In the genomic region with DNA sequence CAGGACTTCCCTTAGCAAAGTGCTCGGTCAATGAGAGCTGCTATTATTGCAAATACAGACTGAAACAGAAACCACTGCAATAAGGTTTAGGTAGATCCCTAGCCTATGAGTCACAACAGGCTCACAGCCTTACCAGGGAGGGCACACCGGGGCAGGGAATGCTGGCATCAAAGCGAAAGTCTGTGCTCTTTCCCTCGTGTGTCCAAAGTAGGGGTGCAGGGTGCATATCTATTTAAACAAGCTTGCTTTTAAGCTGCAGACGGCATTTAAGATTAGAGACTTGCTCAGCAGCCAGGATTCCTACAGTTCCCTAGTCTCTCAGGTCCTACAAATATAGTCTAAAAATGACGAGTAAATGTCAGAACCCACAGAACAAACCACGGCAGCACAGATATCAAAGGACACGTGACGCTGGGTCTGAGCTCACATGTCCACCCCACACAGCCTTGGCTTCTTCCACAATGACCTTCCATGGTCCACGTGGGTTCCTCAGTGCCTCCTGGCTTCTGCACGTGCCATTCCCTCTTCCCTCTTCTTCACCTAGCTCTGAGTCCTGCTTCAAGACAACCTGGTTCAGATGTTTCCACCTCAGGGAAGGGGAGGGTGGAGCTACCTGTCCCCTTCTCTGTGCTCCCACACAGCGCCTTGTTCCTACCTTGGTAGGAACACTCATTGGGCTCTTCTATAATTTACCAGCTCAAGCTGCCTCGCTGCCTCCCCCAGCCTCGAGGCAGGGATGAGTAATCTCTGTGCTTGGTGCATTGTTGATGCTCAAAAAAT, we compare ENCODE assay signal across 8 cellular contexts.
DNase-seq lines count a peak whose midpoint lies in the region; ATAC-seq and TF ChIP-seq lines count a peak whose summit lies in the region.

No MANE protein-coding gene starts in this region.

- H4K8ac ChIP-seq in mesenchymal stem cell (ENCODE audit: low read length): no peak overlapping the region

- peaks cover 3% of the 10 kb centered on the region; the same call in 1 of the 2 replicates for H3F3A ChIP-seq in GM23248 (ENCODE audit: insufficient read depth)
- H3F3A ChIP-seq in MM.1S (ENCODE audit: insufficient read depth, low read length): peaks cover 22% of the 10 kb centered on the region

- 76 to 78% methylated on average over 14 of the region's 14 CpGs for WGBS in GM23248 (ENCODE audit: low coverage in 1 of 2, low lambda C conversion rate in 2 of 2, missing lambda C conversion rate in 2 of 2), 2 experiments
- WGBS in mesenchymal stem cell: 65% methylated on average over 13 of the region's 14 CpGs

- no peak overlapping the region for H3K9ac ChIP-seq in GM23248
- H3K9ac ChIP-seq in MM.1S (ENCODE audit: low read length): peak overlapping the region; percentile 60
- H3K9ac ChIP-seq in mesenchymal stem cell (ENCODE audit: low read length): peak overlapping the region; percentile 36

- in situ Hi-C loops in GM23248 (cut with MboI): no loop called here
- in situ Hi-C loops in T47D (cut with HindIII; ENCODE audit: low pct_unique_long_range_greater_than_20kb, low sequenced_read_pairs): no loop called here

- TF ChIP-seq CTCF in MM.1S (IDR thresholded peaks at IDR 0.05; ENCODE audit: low read length): no peak

- H3K79me1 ChIP-seq in mesenchymal stem cell (replicated peaks; ENCODE audit: low read length, poor library complexity, severe bottlenecking): peaks cover 21% of the 10 kb centered on the region

- H3K23ac ChIP-seq in mesenchymal stem cell (ENCODE audit: low read length in 2 of 2): no peak overlapping the region

- peak overlapping the region; percentile 53 for H3K4me2 ChIP-seq in GM23248 (ENCODE audit: unreplicated experiment)
- peak overlapping the region; percentile 92 for H3K4me2 ChIP-seq in MM.1S (ENCODE audit: low read depth, low read length)
- peak overlapping the region; percentile 40 for H3K4me2 ChIP-seq in mesenchymal stem cell (ENCODE audit: low read length, poor library complexity, severe bottlenecking)

- H3K36me3 ChIP-seq in GM23248 (ENCODE audit: low read depth) (no peaks in the 10 kb centered on the region), MM.1S (replicated peaks; ENCODE audit: insufficient read depth, low read length) (no peaks in the 10 kb centered on the region), mesenchymal stem cell (ENCODE audit: control insufficient read depth in 1 of 2, insufficient read depth in 2 of 2, low read depth in 1 of 2, low read length in 2 of 2) (peaks cover 0 to 8% of the 10 kb centered on the region in 2 experiments)

- no peak overlapping the region for H2BK5ac ChIP-seq in mesenchymal stem cell (ENCODE audit: low read depth, low read length, poor library complexity, severe bottlenecking)

- no peak for TF ChIP-seq POLR2A in GM18505 (IDR thresholded peaks at IDR 0.05; ENCODE audit: borderline replicate concordance, extremely low read depth, insufficient read depth, insufficient read length)

- no peak overlapping the region for H2BK120ac ChIP-seq in mesenchymal stem cell (ENCODE audit: low read depth, low read length)

- H2BK15ac ChIP-seq in mesenchymal stem cell (ENCODE audit: low read depth, poor library complexity, severe bottlenecking): no peak overlapping the region

- no peak overlapping the region for H3K18ac ChIP-seq in mesenchymal stem cell (ENCODE audit: low read depth in 1 of 2, low read length in 2 of 2)

- H4K20me1 ChIP-seq in GM23248 (ENCODE audit: insufficient read depth) (no peaks in the 10 kb centered on the region), MM.1S (ENCODE audit: insufficient read depth, low read length) (no peaks in the 10 kb centered on the region)

- H3K4me1 ChIP-seq in GM23248 (ENCODE audit: insufficient read depth) (peaks cover 21% of the 10 kb centered on the region), MM.1S (ENCODE audit: low read length) (peaks cover 13% of the 10 kb centered on the region), mesenchymal stem cell (ENCODE audit: control insufficient read depth, insufficient read depth, low read depth, low read length) (peaks cover 4% of the 10 kb centered on the region)

- H3K27ac ChIP-seq in GM23248 (0 out of 2 replicates have a peak overlapping the region, but pooled peaks have one; percentile 3), MM.1S (ENCODE audit: low read length) (peak overlapping the region; percentile 78), mesenchymal stem cell (ENCODE audit: low read length, poor library complexity, severe bottlenecking) (peak overlapping the region; percentile 74)

- H3K9me2 ChIP-seq in GM23248 (ENCODE audit: insufficient read depth) (no peaks in the 10 kb centered on the region), MM.1S (replicated peaks; ENCODE audit: insufficient read depth, low read length) (no peaks in the 10 kb centered on the region)

- H2AK5ac ChIP-seq in mesenchymal stem cell (ENCODE audit: low read length, severe bottlenecking): peak overlapping the region; percentile 1

- peak overlapping the region; percentile 20 for H4K91ac ChIP-seq in mesenchymal stem cell (ENCODE audit: low read length)

- peaks cover 44% of the 10 kb centered on the region for H3K79me2 ChIP-seq in GM23248 (ENCODE audit: insufficient read depth)
- H3K79me2 ChIP-seq in MM.1S (ENCODE audit: low read length): peaks cover 7% of the 10 kb centered on the region

- intact Hi-C loops in posterior cingulate gyrus (cut with DNase I): no loop called here

- H3K14ac ChIP-seq in mesenchymal stem cell (ENCODE audit: low read length in 2 of 2): peak overlapping the region in 1 of 2 experiments; percentile 10

- peak; percentile 77 for ATAC-seq in GM18505 (IDR thresholded peaks at IDR 0.05; ENCODE audit: unreplicated experiment)

- peak overlapping the region in 1 of 2 experiments; percentile 69 for H2BK12ac ChIP-seq in mesenchymal stem cell (ENCODE audit: low read length in 2 of 2)

- no peaks in the 10 kb centered on the region for H3K9me3 ChIP-seq in GM23248 (ENCODE audit: low read depth)
- H3K9me3 ChIP-seq in MM.1S (replicated peaks; ENCODE audit: insufficient read depth, low read length): no peaks in the 10 kb centered on the region
- no peaks in the 10 kb centered on the region for H3K9me3 ChIP-seq in mesenchymal stem cell (ENCODE audit: control insufficient read depth, low read length)

- H3K27me3 ChIP-seq in GM23248 (replicated peaks; ENCODE audit: insufficient read depth) (no peaks in the 10 kb centered on the region), MM.1S (replicated peaks; ENCODE audit: insufficient read depth, low read length) (no peaks in the 10 kb centered on the region), mesenchymal stem cell (ENCODE audit: control insufficient read depth in 1 of 2, insufficient read depth in 1 of 2, low read length in 2 of 2) (no peaks in the 10 kb centered on the region)

- peak; percentile 78 for DNase-seq in GM23248
- DNase-seq in MM.1S: peak; percentile 88
- DNase-seq in T47D (ENCODE audit: low read depth in 1 of 2, low spot score in 1 of 2): peak; percentile 31 to 35
- DNase-seq in mesenchymal stem cell: peak; percentile 86
- no peak for DNase-seq in posterior cingulate gyrus
- DNase-seq in occipital lobe (lab: John Stamatoyannopoulos, UW): no peak
- DNase-seq in DMS 273 treated with DMSO at 0.1 percent for 48 hours (lab: John Stamatoyannopoulos, UW): no peak

- no peak overlapping the region for H3K4me3 ChIP-seq in GM23248
- H3K4me3 ChIP-seq in MM.1S (ENCODE audit: low read length): peak overlapping the region; percentile 68
- H3K4me3 ChIP-seq in mesenchymal stem cell (ENCODE audit: insufficient read depth in 1 of 2, low read depth in 1 of 2, low read length in 2 of 2): peak overlapping the region in 1 of 2 experiments; percentile 30

- H2AFZ ChIP-seq in GM23248 (no peak overlapping the region), MM.1S (ENCODE audit: low read length) (peak overlapping the region; percentile 59), mesenchymal stem cell (ENCODE audit: low read depth, low read length) (no peak overlapping the region)

- no peak overlapping the region for H3K4ac ChIP-seq in mesenchymal stem cell (ENCODE audit: low read depth in 1 of 2, low read length in 2 of 2)

Comparison
In these comparisons a context has a peak if more than half of its experiments do, and no peak if none do; other contexts are left out.
1. DNase-seq: peak in GM23248 (single experiment), MM.1S (single experiment), T47D (2 of 2) and mesenchymal stem cell (single experiment); none in posterior cingulate gyrus (0 of 10), occipital lobe (single experiment) and DMS 273 treated with DMSO at 0.1 percent for 48 hours (single experiment).
2. H3K27ac ChIP-seq: peak in every context shown above with its lines; median percentile 78 in MM.1S; 74 in mesenchymal stem cell; 3 in GM23248.
3. H3K4me2 ChIP-seq: peak in every context shown above with its lines; median percentile 92 in MM.1S; 53 in GM23248; 40 in mesenchymal stem cell.